21 cellular contexts compared by ENCODE assay signal in genomic region chr17:78392295-78392694, GRCh38. TPM values are rescaled to one million over a fixed set of nuclear protein-coding genes. Genes with fewer than 3 reads are reported as not detected.
DNase-seq lines count a peak whose midpoint lies in the region; ATAC-seq and TF ChIP-seq lines count a peak whose summit lies in the region.
"Had no signal": no experiment of that assay in that cellular context is flagged by ENCODE, and none has a peak within 500 bp of the region (broad histone marks: within the 10 kb centered on the region; RNA-seq: fewer than 3 reads in every experiment).

No MANE protein-coding gene starts in this region.

- no peak for TF ChIP-seq CTCF in activated CD8-positive, alpha-beta T cell treated with anti-CD3 and anti-CD28 coated beads for 36 hours (IDR thresholded peaks at IDR 0.05)
- no peak for TF ChIP-seq CTCF in endothelial cell (IDR thresholded peaks at IDR 0.05; ENCODE audit: unreplicated experiment)

- peak overlapping the region; percentile 72 for H4K91ac ChIP-seq in trophoblast cell (ENCODE audit: low read depth, low read length)

- peak overlapping the region; percentile 84 for H3K27ac ChIP-seq in trophoblast cell (ENCODE audit: low read depth, low read length)
- H3K27ac ChIP-seq: C4-2B, dorsolateral prefrontal cortex, parathyroid adenoma had no signal

- H3K9me3 ChIP-seq in trophoblast cell (ENCODE audit: insufficient read depth, low read depth, low read length): no peaks in the 10 kb centered on the region
- H3K9me3 ChIP-seq: mucosa of descending colon, upper lobe of left lung had no signal

- H4K12ac ChIP-seq in trophoblast cell (ENCODE audit: low read depth, low read length): no peak overlapping the region

- peak overlapping the region; percentile 36 for H3K27ac Mint-ChIP-seq in activated CD8-positive, alpha-beta T cell treated with anti-CD3 and anti-CD28 coated beads for 36 hours
- no peak overlapping the region for H3K27ac Mint-ChIP-seq in activated CD8-positive, alpha-beta T cell treated with anti-CD3 and anti-CD28 coated beads, Interleukin-2, amount 10 ng/mL, durations not matched to agents 7 days and 5 days
- peak overlapping the region; percentile 57 for H3K27ac Mint-ChIP-seq in endothelial cell (ENCODE audit: unreplicated experiment)
- H3K27ac Mint-ChIP-seq: activated naive CD4-positive, alpha-beta T cell treated with anti-CD3 and anti-CD28 coated beads, Interleukin-2, amount 10 ng/mL, durations not matched to agents 7 days and 5 days; brain had no signal

- no peaks in the 10 kb centered on the region for H3K9me3 Mint-ChIP-seq in activated CD8-positive, alpha-beta T cell treated with anti-CD3 and anti-CD28 coated beads for 36 hours
- H3K9me3 Mint-ChIP-seq in activated CD8-positive, alpha-beta T cell treated with anti-CD3 and anti-CD28 coated beads, Interleukin-2, amount 10 ng/mL, durations not matched to agents 7 days and 5 days (ENCODE audit: insufficient read depth): no peaks in the 10 kb centered on the region
- no peaks in the 10 kb centered on the region for H3K9me3 Mint-ChIP-seq in endothelial cell (ENCODE audit: unreplicated experiment)
- H3K9me3 Mint-ChIP-seq: activated naive CD4-positive, alpha-beta T cell treated with anti-CD3 and anti-CD28 coated beads, Interleukin-2, amount 10 ng/mL, durations not matched to agents 7 days and 5 days; brain had no signal

- H3K23ac ChIP-seq in trophoblast cell (ENCODE audit: low read length): no peak overlapping the region

- peaks cover 30 to 56% of the 10 kb centered on the region in 2 experiments for H3K4me1 ChIP-seq in trophoblast cell (ENCODE audit: control insufficient read depth in 1 of 2, insufficient read depth in 2 of 2, low read length in 2 of 2)

- H2AK5ac ChIP-seq in trophoblast cell (ENCODE audit: low read length): no peak overlapping the region

- TF ChIP-seq RAD21 in Ishikawa (IDR thresholded peaks at IDR 0.05; ENCODE audit: low read depth): no peak

- peak overlapping the region; percentile 40 for H4K8ac ChIP-seq in trophoblast cell (ENCODE audit: low read depth, low read length)

- H3K18ac ChIP-seq in trophoblast cell (ENCODE audit: low read length): peak overlapping the region; percentile 73

- peaks cover 31% of the 10 kb centered on the region for H3K79me2 ChIP-seq in trophoblast cell (ENCODE audit: control insufficient read depth, insufficient read depth, low read length, poor library complexity)

- H3K4ac ChIP-seq in trophoblast cell (ENCODE audit: low read depth, low read length): peak overlapping the region; percentile 87

- CTCF ChIA-PET in activated CD8-positive, alpha-beta T cell treated with anti-CD3 and anti-CD28 coated beads for 36 hours (lab: Charles Lee): interaction anchor here (0.8 to 3.0 kb wide), 4 partner anchors 11 to 31 kb away, joined by 3 to 17 read pairs (median 5); no protein-coding TSS in a partner anchor
- CTCF ChIA-PET in activated CD8-positive, alpha-beta T cell treated with anti-CD3 and anti-CD28 coated beads, Interleukin-2, amount 10 ng/mL, durations not matched to agents 7 days and 5 days (lab: Charles Lee): interaction anchor here (0.6 to 1.7 kb wide), 5 partner anchors 8 to 30 kb away, joined by 3 to 7 read pairs (median 4); no protein-coding TSS in a partner anchor

- H3K79me1 ChIP-seq in trophoblast cell (ENCODE audit: low read length): peaks cover 27% of the 10 kb centered on the region

- H3K36me3 Mint-ChIP-seq in activated CD8-positive, alpha-beta T cell treated with anti-CD3 and anti-CD28 coated beads for 36 hours (ENCODE audit: low read depth): peaks cover 55% of the 10 kb centered on the region
- H3K36me3 Mint-ChIP-seq in activated CD8-positive, alpha-beta T cell treated with anti-CD3 and anti-CD28 coated beads, Interleukin-2, amount 10 ng/mL, durations not matched to agents 7 days and 5 days (ENCODE audit: low read depth): peaks cover 52% of the 10 kb centered on the region
- H3K36me3 Mint-ChIP-seq in endothelial cell (ENCODE audit: low read depth, unreplicated experiment): peaks cover 32% of the 10 kb centered on the region

- H2BK120ac ChIP-seq in trophoblast cell (ENCODE audit: insufficient read depth, low read length, poor library complexity): peak overlapping the region; percentile 81

- H2BK12ac ChIP-seq in trophoblast cell (ENCODE audit: low read length): peak overlapping the region; percentile 83

- TF ChIP-seq EP300 in Ishikawa (IDR thresholded peaks at IDR 0.05; ENCODE audit: borderline replicate concordance): peak; percentile 35; the same call in 1 of the 2 replicates

- H3K27me3 ChIP-seq in trophoblast cell (ENCODE audit: insufficient read depth, low read length): no peaks in the 10 kb centered on the region
- H3K27me3 ChIP-seq: dorsolateral prefrontal cortex, upper lobe of left lung had no signal

- peak overlapping the region; percentile 24 for H3K4me2 ChIP-seq in trophoblast cell (ENCODE audit: low read length)

- peak overlapping the region; percentile 79 for H3K14ac ChIP-seq in trophoblast cell (ENCODE audit: low read length)

- H3K4me3 Mint-ChIP-seq in activated CD8-positive, alpha-beta T cell treated with anti-CD3 and anti-CD28 coated beads for 36 hours: no peak overlapping the region
- H3K4me3 Mint-ChIP-seq in activated CD8-positive, alpha-beta T cell treated with anti-CD3 and anti-CD28 coated beads, Interleukin-2, amount 10 ng/mL, durations not matched to agents 7 days and 5 days: no peak overlapping the region
- no peak overlapping the region for H3K4me3 Mint-ChIP-seq in endothelial cell (ENCODE audit: unreplicated experiment)
- H3K4me3 Mint-ChIP-seq: activated naive CD4-positive, alpha-beta T cell treated with anti-CD3 and anti-CD28 coated beads, Interleukin-2, amount 10 ng/mL, durations not matched to agents 7 days and 5 days; brain had no signal

- H3K27me3 Mint-ChIP-seq in activated CD8-positive, alpha-beta T cell treated with anti-CD3 and anti-CD28 coated beads for 36 hours: no peaks in the 10 kb centered on the region
- no peaks in the 10 kb centered on the region for H3K27me3 Mint-ChIP-seq in activated CD8-positive, alpha-beta T cell treated with anti-CD3 and anti-CD28 coated beads, Interleukin-2, amount 10 ng/mL, durations not matched to agents 7 days and 5 days (ENCODE audit: low read depth)
- peaks cover 8% of the 10 kb centered on the region for H3K27me3 Mint-ChIP-seq in endothelial cell (ENCODE audit: unreplicated experiment)
- H3K27me3 Mint-ChIP-seq: activated naive CD4-positive, alpha-beta T cell treated with anti-CD3 and anti-CD28 coated beads, Interleukin-2, amount 10 ng/mL, durations not matched to agents 7 days and 5 days; brain had no signal

- no peak overlapping the region for H3K9ac ChIP-seq in trophoblast cell (ENCODE audit: low read length)
- H3K9ac ChIP-seq: parathyroid adenoma had no signal

- DNase-seq in activated CD8-positive, alpha-beta T cell treated with anti-CD3 and anti-CD28 coated beads for 36 hours: no peak
- no peak for DNase-seq in activated CD8-positive, alpha-beta T cell treated with anti-CD3 and anti-CD28 coated beads, Interleukin-2, amount 10 ng/mL, durations not matched to agents 7 days and 5 days
- DNase-seq in endothelial cell (ENCODE audit: low spot score) (no peak), trophoblast cell (no peak), HUDEP-2 (lab: John Stamatoyannopoulos, UW; ENCODE audit: unreplicated experiment in 76 of 76) (no peak), NOMO-1 treated with DMSO at 0.1 percent for 48 hours (lab: John Stamatoyannopoulos, UW; ENCODE audit: unreplicated experiment) (no peak)
- DNase-seq: activated CD4-positive, CD25-positive, alpha-beta regulatory T cell; activated CD8-positive, alpha-beta memory T cell treated with anti-CD3 and anti-CD28 coated beads, Interleukin-2, amount 50 U/mL, for 4 hours; activated naive CD4-positive, alpha-beta T cell treated with anti-CD3 and anti-CD28 coated beads, Interleukin-2, amount 10 ng/mL, durations not matched to agents 7 days and 5 days; dorsolateral prefrontal cortex; mucosa of descending colon; NCI-H1092; NCI-H774; RPMI8226; stimulated activated naive CD4-positive, alpha-beta T cell; upper lobe of left lung had no signal

- WGBS in trophoblast cell (ENCODE audit: extremely low coverage, insufficient coverage, insufficient read length): no CpG with 5 or more reads among the region's 6 CpGs

- H2AFZ ChIP-seq in trophoblast cell (ENCODE audit: insufficient read depth, low read length, poor library complexity): no peak overlapping the region
- H2AFZ ChIP-seq: parathyroid adenoma had no signal

- POLR2A ChIA-PET in activated CD8-positive, alpha-beta T cell treated with anti-CD3 and anti-CD28 coated beads for 36 hours (lab: Charles Lee): interaction anchor here (0.9 to 2.7 kb wide), 5 partner anchors 10 to 19 kb away, joined by 3 to 10 read pairs (median 5); partner anchors contain the start of gene PGS1
- POLR2A ChIA-PET in activated CD8-positive, alpha-beta T cell treated with anti-CD3 and anti-CD28 coated beads, Interleukin-2, amount 10 ng/mL, durations not matched to agents 7 days and 5 days (lab: Charles Lee): interaction anchor here (0.9 to 1.2 kb wide), 2 partner anchors 10 kb away, joined by 3 to 5 read pairs; no protein-coding TSS in a partner anchor

- intact Hi-C loops in activated CD8-positive, alpha-beta T cell treated with anti-CD3 and anti-CD28 coated beads for 36 hours (cut with micrococcal nuclease): no loop called here

- H3K36me3 ChIP-seq in trophoblast cell (ENCODE audit: control insufficient read depth in 1 of 2, insufficient read depth in 2 of 2, low read length in 2 of 2): peaks cover 21% of the 10 kb centered on the region in 2 experiments

- H3K4me1 Mint-ChIP-seq in activated CD8-positive, alpha-beta T cell treated with anti-CD3 and anti-CD28 coated beads for 36 hours (ENCODE audit: low read depth): peaks cover 33% of the 10 kb centered on the region
- H3K4me1 Mint-ChIP-seq in activated CD8-positive, alpha-beta T cell treated with anti-CD3 and anti-CD28 coated beads, Interleukin-2, amount 10 ng/mL, durations not matched to agents 7 days and 5 days (ENCODE audit: low read depth): peaks cover 27% of the 10 kb centered on the region
- peaks cover 67% of the 10 kb centered on the region for H3K4me1 Mint-ChIP-seq in endothelial cell (ENCODE audit: unreplicated experiment)

- no peak overlapping the region for H3K4me3 ChIP-seq in trophoblast cell (ENCODE audit: low read depth, low read length)
- H3K4me3 ChIP-seq: dorsolateral prefrontal cortex, mucosa of descending colon, upper lobe of left lung had no signal

- H2BK5ac ChIP-seq in trophoblast cell (ENCODE audit: low read depth, low read length, poor library complexity): peak overlapping the region; percentile 77

- ATAC-seq in activated CD8-positive, alpha-beta T cell treated with anti-CD3 and anti-CD28 coated beads for 36 hours: no peak
- ATAC-seq in activated CD8-positive, alpha-beta T cell treated with anti-CD3 and anti-CD28 coated beads, Interleukin-2, amount 10 ng/mL, durations not matched to agents 7 days and 5 days: no peak
- no peak for ATAC-seq in GM21447 (IDR thresholded peaks at IDR 0.05; ENCODE audit: unreplicated experiment)
- ATAC-seq: mucosa of descending colon had no signal

RNA-seq across cellular contexts. Expression of gene PGS1, which starts 13.8 kb away (rescaled TPM):
- total RNA-seq in activated CD8-positive, alpha-beta T cell treated with anti-CD3 and anti-CD28 coated beads for 36 hours: 10 to 100 TPM; 42.1 to 43.3 TPM
- total RNA-seq in activated CD8-positive, alpha-beta T cell treated with anti-CD3 and anti-CD28 coated beads, Interleukin-2, amount 10 ng/mL, durations not matched to agents 7 days and 5 days: 10 to 100 TPM; 46.5 to 51.0 TPM
- total RNA-seq in endothelial cell (ENCODE audit: unreplicated experiment): 85.5 TPM
- polyA plus RNA-seq in trophoblast cell (2013): 23.9 and 26.5 TPM in 2 replicates

RNA-seq across cellular contexts. Expression of gene SOCS3, which starts 32.4 kb away (rescaled TPM):
- total RNA-seq in activated CD8-positive, alpha-beta T cell treated with anti-CD3 and anti-CD28 coated beads for 36 hours: 10 to 100 TPM; 48.6 to 49.1 TPM
- total RNA-seq in activated CD8-positive, alpha-beta T cell treated with anti-CD3 and anti-CD28 coated beads, Interleukin-2, amount 10 ng/mL, durations not matched to agents 7 days and 5 days: 1 to 10 TPM; 9.1 TPM
- total RNA-seq in endothelial cell (ENCODE audit: unreplicated experiment): 30.2 TPM
- 33.2 and 33.8 TPM in 2 replicates for polyA plus RNA-seq in trophoblast cell (2013)
